Comparison of ENCODE assay signal across 9 cellular contexts in the genomic region with DNA sequence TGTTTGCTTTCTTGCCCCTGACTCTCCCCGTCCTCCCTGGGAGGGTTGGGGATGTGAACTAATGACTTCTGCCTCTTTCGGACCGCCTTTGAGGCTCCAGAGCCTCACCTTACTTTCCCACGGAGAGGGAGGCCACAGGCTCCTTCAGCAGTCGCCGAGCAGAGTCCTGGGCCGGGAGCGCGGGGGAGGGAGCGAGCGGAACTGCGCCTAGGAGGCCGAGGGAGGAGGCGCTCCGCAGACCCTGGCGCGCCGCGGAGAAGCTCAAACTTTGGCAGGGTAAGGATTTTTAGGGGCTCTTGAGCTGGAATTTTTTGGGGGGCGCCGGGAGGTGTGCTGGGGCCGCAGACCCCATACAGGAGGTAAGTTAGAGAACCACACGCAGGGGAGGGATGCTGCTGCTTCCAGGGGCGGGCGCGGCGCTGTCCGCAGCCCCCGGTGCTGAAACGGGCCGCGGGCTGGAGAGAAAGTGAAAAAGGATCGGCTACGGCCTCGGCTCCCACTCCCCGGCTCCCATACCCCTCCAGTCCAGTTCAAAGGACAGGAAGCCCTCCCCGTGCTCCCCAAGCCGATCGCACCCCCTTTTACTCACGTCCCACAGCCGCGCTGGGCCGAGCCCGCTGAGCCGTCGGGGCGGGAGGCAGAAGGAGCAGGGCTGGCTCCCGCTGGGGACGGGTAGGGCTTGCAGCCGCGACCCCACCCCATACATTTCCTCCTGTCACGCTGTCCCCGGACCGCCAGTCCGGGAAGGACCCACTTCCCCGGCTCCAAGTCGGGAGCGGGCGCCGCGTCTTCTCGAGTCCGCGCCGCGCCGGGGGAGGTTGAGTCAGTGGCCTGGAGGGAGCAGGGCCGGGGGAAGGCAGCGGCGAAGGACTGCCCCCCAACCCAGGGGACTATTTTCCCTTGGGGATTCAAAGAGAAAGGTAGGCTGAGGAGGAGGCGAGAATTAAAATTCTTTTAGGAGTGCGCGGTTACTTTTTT. TPM values are rescaled to one million over a fixed set of nuclear protein-coding genes. Genes with fewer than 3 reads are reported as not detected.
DNase-seq lines count a peak whose midpoint lies in the region; ATAC-seq and TF ChIP-seq lines count a peak whose summit lies in the region.
"Had no signal": no experiment of that assay in that cellular context is flagged by ENCODE, and none has a peak within 500 bp of the region (broad histone marks: within the 10 kb centered on the region; RNA-seq: fewer than 3 reads in every experiment).

A gene (plus strand): TSS at position 198 of the 978 bp plus-strand sequence. CDS start 23,520 bp downstream, outside the sequence.

- no peak within 1 kb of the TSS for H3K27ac Mint-ChIP-seq in H9
- no peak within 1 kb of the TSS for H3K27ac Mint-ChIP-seq in activated T-cell treated with anti-CD3 and anti-CD28 coated beads, Interleukin-2, amount 50 U/mL, for 24 hours

- H3K56ac ChIP-seq in H9 (ENCODE audit: insufficient read length, low read depth, low read length), result no peak within 1 kb of the TSS

- no peak within 1 kb of the TSS for H3K14ac ChIP-seq in H9 (ENCODE audit: insufficient read depth, low read length)

- peak within 1 kb of the TSS; percentile 76 for H3K4me2 ChIP-seq in H9 (ENCODE audit: insufficient read depth, insufficient read length, low read length)

- H3K9me3 ChIP-seq in H9 (ENCODE audit: control insufficient read depth, low read depth, low read length), result no peaks in the 10 kb centered on the region

- no peak within 1 kb of the TSS for H4K8ac ChIP-seq in H9 (replicated peaks; ENCODE audit: insufficient read length, low read depth, low read length)

- DNase-seq in H9, result peak; percentile 65
- DNase-seq in activated T-cell treated with anti-CD3 and anti-CD28 coated beads, Interleukin-2, amount 50 U/mL, for 24 hours, result peak; percentile 40
- DNase-seq in left ventricle myocardium superior, result peak; percentile 47
- DNase-seq in retinal pigment epithelial cell (ENCODE audit: low read depth), result no peak
- no peak for DNase-seq in effector CD8-positive, alpha-beta T cell (lab: John Stamatoyannopoulos, UW)
- no peak for DNase-seq in SIG-M5 treated with dmso at 0.1 percent for 504 hours (lab: John Stamatoyannopoulos, UW; ENCODE audit: unreplicated experiment)
- DNase-seq in NCI-H1417 (lab: John Stamatoyannopoulos, UW), result no peak

- H3K4me1 Mint-ChIP-seq in H9, result peaks cover 18 to 24% of the 10 kb centered on the region in 2 experiments
- H3K4me1 Mint-ChIP-seq in activated T-cell treated with anti-CD3 and anti-CD28 coated beads, Interleukin-2, amount 50 U/mL, for 24 hours (ENCODE audit: low read depth), result peaks cover 13% of the 10 kb centered on the region

- no peak within 1 kb of the TSS for H4K91ac ChIP-seq in H9 (ENCODE audit: insufficient read length, low read depth, low read length)

- H3K27ac ChIP-seq in H9 (ENCODE audit: insufficient read length, low read depth, low read length), result no peak within 1 kb of the TSS

- H3K27me3 Mint-ChIP-seq in H9 (ENCODE audit: low read depth), result peaks cover 99% of the 10 kb centered on the region
- H3K27me3 Mint-ChIP-seq in activated T-cell treated with anti-CD3 and anti-CD28 coated beads, Interleukin-2, amount 50 U/mL, for 24 hours, result peaks cover 86% of the 10 kb centered on the region

- H3K23ac ChIP-seq in H9 (ENCODE audit: insufficient read length, low read depth, low read length), result no peak within 1 kb of the TSS

- no peak within 1 kb of the TSS for H2BK15ac ChIP-seq in H9 (ENCODE audit: low read depth, low read length)

- H4K5ac ChIP-seq in H9 (ENCODE audit: insufficient read length, low read depth, low read length), result no peak within 1 kb of the TSS

- H3K79me2 ChIP-seq in H9 (ENCODE audit: insufficient read depth, low read length), result no peaks in the 10 kb centered on the region

- intact Hi-C loops in left ventricle myocardium superior (cut with micrococcal nuclease), result no loop called here

- H3K23me2 ChIP-seq in H9 (ENCODE audit: insufficient read length, low read depth, low read length, poor library complexity, severe bottlenecking), result peaks cover 21% of the 10 kb centered on the region

- no peak within 1 kb of the TSS for H2BK12ac ChIP-seq in H9 (ENCODE audit: insufficient read length, low read depth, low read length)

- H3K9ac ChIP-seq in H9 (ENCODE audit: extremely low read depth, insufficient read length, low read length), result no peak within 1 kb of the TSS

- no peak within 1 kb of the TSS for H2AFZ ChIP-seq in H9 (ENCODE audit: low read length)

- TF ChIP-seq CTCF in H9 (conservative IDR thresholded peaks at IDR 0.05) (0 out of 3 replicates have a peak, but pooled peaks have one; percentile 16), retinal pigment epithelial cell (conservative IDR thresholded peaks at IDR 0.05; ENCODE audit: low read depth, low read length) (no peak)

- H3K4me1 ChIP-seq in H9 (ENCODE audit: insufficient read depth, low read length), result no peaks in the 10 kb centered on the region

- no peaks in the 10 kb centered on the region for H3K79me1 ChIP-seq in H9 (ENCODE audit: insufficient read depth, low read depth, low read length, poor library complexity, severe bottlenecking)

- no peak within 1 kb of the TSS for H2BK120ac ChIP-seq in H9 (ENCODE audit: low read depth, low read length, poor library complexity, severe bottlenecking)

- no peak within 1 kb of the TSS for H2BK5ac ChIP-seq in H9 (ENCODE audit: insufficient read length, low read length)

- peak within 1 kb of the TSS; percentile 35 for H3K18ac ChIP-seq in H9 (ENCODE audit: insufficient read length, low read depth, low read length)

- no peak within 1 kb of the TSS for H3T11ph ChIP-seq in H9 (ENCODE audit: low read length)

- H3K36me3 Mint-ChIP-seq in H9 (ENCODE audit: insufficient read depth in 1 of 3, low read depth in 3 of 3), result peaks cover 1 to 8% (median 4%) of the 10 kb centered on the region in 3 experiments; a peak in 4 of 7 replicates
- H3K36me3 Mint-ChIP-seq in activated T-cell treated with anti-CD3 and anti-CD28 coated beads, Interleukin-2, amount 50 U/mL, for 24 hours (ENCODE audit: low read depth), result no peaks in the 10 kb centered on the region

- no peak within 1 kb of the TSS for H2BK20ac ChIP-seq in H9 (ENCODE audit: low read depth, low read length, poor library complexity, severe bottlenecking)

- H3K4me3 Mint-ChIP-seq in H9, result peak within 1 kb of the TSS; percentile 56 to 83
- peak within 1 kb of the TSS; percentile 18 for H3K4me3 Mint-ChIP-seq in activated T-cell treated with anti-CD3 and anti-CD28 coated beads, Interleukin-2, amount 50 U/mL, for 24 hours

- H3K9me3 Mint-ChIP-seq in H9, result peaks cover 8% of the 10 kb centered on the region in 2 experiments
- no peaks in the 10 kb centered on the region for H3K9me3 Mint-ChIP-seq in activated T-cell treated with anti-CD3 and anti-CD28 coated beads, Interleukin-2, amount 50 U/mL, for 24 hours

- ATAC-seq in left ventricle myocardium superior (peak; percentile 45), HG03039 (IDR thresholded peaks at IDR 0.05; ENCODE audit: unreplicated experiment) (no peak)

- peak within 1 kb of the TSS; percentile 4 for H3K4me3 ChIP-seq in retinal pigment epithelial cell (ENCODE audit: low read length)

- no peak within 1 kb of the TSS for H3K4ac ChIP-seq in H9 (ENCODE audit: low read depth, low read length)

- H2AK5ac ChIP-seq in H9 (ENCODE audit: insufficient read length, low read length), result no peak within 1 kb of the TSS

- no CpG with 5 or more reads among the region's 73 CpGs for WGBS in H9 (ENCODE audit: extremely low coverage, insufficient read length, low lambda C conversion rate)

- no peaks in the 10 kb centered on the region for H4K20me1 ChIP-seq in H9 (ENCODE audit: control insufficient read depth, insufficient read depth, insufficient read length)

- peaks cover 42% of the 10 kb centered on the region for H3K27me3 ChIP-seq in H9 (ENCODE audit: insufficient read depth, low read length)

RNA-seq across cellular contexts. Expression of the gene that starts here (rescaled TPM):
- total RNA-seq in H9 (2021) (not detected in 2 replicates), left ventricle myocardium superior (not detected)
- total RNA-seq: mucosa of gallbladder had no signal

Comparison
In these comparisons a context has a peak if more than half of its experiments do, and no peak if none do; other contexts are left out.
1. Peak in DNase-seq and H3K4me2 ChIP-seq in H9; RNA of the gene not detected or under 1 TPM.
2. Peak in DNase-seq and ATAC-seq in left ventricle myocardium superior; RNA of the gene not detected or under 1 TPM.